Comparison of ENCODE assay signal across 29 cellular contexts in genomic region chr6:163485388-163485851, GRCh38.
DNase-seq lines count a peak whose midpoint lies in the region; FAIRE-seq and TF ChIP-seq lines count a peak whose summit lies in the region.
"Had no signal": no experiment of that assay in that cellular context is flagged by ENCODE, and none has a peak within 500 bp of the region (broad histone marks: within the 10 kb centered on the region; RNA-seq: fewer than 3 reads in every experiment).

No MANE protein-coding gene starts in this region.

- intact Hi-C loops in Calu3 (cut with micrococcal nuclease; ENCODE audit: unreplicated experiment) = no loop called here

- H3K4me3 Mint-ChIP-seq in Calu3 (ENCODE audit: low read depth, unreplicated experiment) = no peak overlapping the region
- H3K4me3 Mint-ChIP-seq: activated CD8-positive, alpha-beta T cell treated with anti-CD3 and anti-CD28 coated beads for 36 hours; activated naive CD4-positive, alpha-beta T cell treated with anti-CD3 and anti-CD28 coated beads, Interleukin-2, amount 50 U/mL, for 24 hours; activated T-helper 17 cell treated with anti-CD3 and anti-CD28 coated beads, Interleukin-2, amount 50 U/mL, for 72 hours; memory B cell; neural progenitor cell; stimulated activated naive CD8-positive, alpha-beta T cell treated with anti-CD3 and anti-CD28 coated beads, Interleukin-15, Interleukin-2, amounts not matched to agents 100 ng/mL and 50 ng/mL, for 24 hours had no signal

- no peaks in the 10 kb centered on the region for H3K27me3 Mint-ChIP-seq in Calu3 (ENCODE audit: unreplicated experiment)
- H3K27me3 Mint-ChIP-seq: activated CD8-positive, alpha-beta T cell treated with anti-CD3 and anti-CD28 coated beads for 36 hours; activated naive CD4-positive, alpha-beta T cell treated with anti-CD3 and anti-CD28 coated beads, Interleukin-2, amount 50 U/mL, for 24 hours; activated T-helper 17 cell treated with anti-CD3 and anti-CD28 coated beads, Interleukin-2, amount 50 U/mL, for 72 hours; memory B cell; progenitor cell of endocrine pancreas; stimulated activated naive CD8-positive, alpha-beta T cell treated with anti-CD3 and anti-CD28 coated beads, Interleukin-15, Interleukin-2, amounts not matched to agents 100 ng/mL and 50 ng/mL, for 24 hours had no signal

- no peak for DNase-seq in Calu3
- DNase-seq in M059J (ENCODE audit: low read depth) = peak; percentile 6
- DNase-seq in amniotic epithelial cell (ENCODE audit: low read depth) = peak; percentile 61
- peak; percentile 35 for DNase-seq in fibroblast of the aortic adventitia (ENCODE audit: low read depth)
- no peak for DNase-seq in amniotic stem cell (lab: John Stamatoyannopoulos, UW)
- no peak for DNase-seq in HTR-8/SVneo (ENCODE audit: insufficient read length, low spot score)
- DNase-seq in NCI-H1436 treated with DMSO at 0.1 percent for 48 hours (lab: John Stamatoyannopoulos, UW) = no peak
- DNase-seq in NK-92 (lab: John Stamatoyannopoulos, UW; ENCODE audit: unreplicated experiment) = no peak
- DNase-seq: activated CD4-positive, alpha-beta T cell treated with anti-CD3 and anti-CD28 coated beads for 1 hour; activated CD8-positive, alpha-beta T cell treated with anti-CD3 and anti-CD28 coated beads for 36 hours; C1 segment of cervical spinal cord; caudate nucleus; DND-41; HCEC 1CT; left cardiac atrium; NCI-H1092; NCI-H2029; NCI-H526; Peyer's patch had no signal

- TF ChIP-seq CTCF in Calu3 (IDR thresholded peaks at IDR 0.05; ENCODE audit: unreplicated experiment) = no peak
- TF ChIP-seq CTCF in fibroblast of the aortic adventitia (IDR thresholded peaks at IDR 0.05; ENCODE audit: insufficient read depth, low read length) = no peak

- BruUV-seq in Calu3 (replicated peaks; lab: Mats Ljungman, UMichigan) = no TSS peak

- H3K27ac Mint-ChIP-seq in Calu3 (ENCODE audit: unreplicated experiment) = peak overlapping the region; percentile 24
- H3K27ac Mint-ChIP-seq: activated CD8-positive, alpha-beta T cell treated with anti-CD3 and anti-CD28 coated beads for 36 hours; activated naive CD4-positive, alpha-beta T cell treated with anti-CD3 and anti-CD28 coated beads, Interleukin-2, amount 50 U/mL, for 24 hours; activated T-helper 17 cell treated with anti-CD3 and anti-CD28 coated beads, Interleukin-2, amount 50 U/mL, for 72 hours; memory B cell; neural progenitor cell; progenitor cell of endocrine pancreas; stimulated activated naive CD8-positive, alpha-beta T cell treated with anti-CD3 and anti-CD28 coated beads, Interleukin-15, Interleukin-2, amounts not matched to agents 100 ng/mL and 50 ng/mL, for 24 hours had no signal

- CTCF ChIA-PET in Calu3 (lab: Charles Lee) = no interaction called here

- H3K4me3 ChIP-seq in fibroblast of the aortic adventitia (ENCODE audit: low read depth, low read length) = no peak overlapping the region
- H3K4me3 ChIP-seq: ascending aorta, neural progenitor cell, Peyer's patch, thoracic aorta had no signal

- peaks cover 45% of the 10 kb centered on the region for H3K4me1 Mint-ChIP-seq in Calu3 (ENCODE audit: low read depth, unreplicated experiment)
- H3K4me1 Mint-ChIP-seq: neural progenitor cell had no signal

- peaks cover 3% of the 10 kb centered on the region for H3K36me3 Mint-ChIP-seq in Calu3 (ENCODE audit: insufficient read depth, unreplicated experiment)

- FAIRE-seq in HTR-8/SVneo (lab: Jason Lieb, UNC) = no peak
- FAIRE-seq: endometrium, urothelium cell line had no signal

- H3K9me3 Mint-ChIP-seq in Calu3 (ENCODE audit: low read depth, unreplicated experiment) = no peaks in the 10 kb centered on the region
- H3K9me3 Mint-ChIP-seq: activated CD8-positive, alpha-beta T cell treated with anti-CD3 and anti-CD28 coated beads for 36 hours; activated naive CD4-positive, alpha-beta T cell treated with anti-CD3 and anti-CD28 coated beads, Interleukin-2, amount 50 U/mL, for 24 hours; activated T-helper 17 cell treated with anti-CD3 and anti-CD28 coated beads, Interleukin-2, amount 50 U/mL, for 72 hours; stimulated activated naive CD8-positive, alpha-beta T cell treated with anti-CD3 and anti-CD28 coated beads, Interleukin-15, Interleukin-2, amounts not matched to agents 100 ng/mL and 50 ng/mL, for 24 hours had no signal

Comparison
In these comparisons a context has a peak if more than half of its experiments do, and no peak if none do; other contexts are left out.
1. DNase-seq: peak in M059J (single experiment), amniotic epithelial cell (single experiment) and fibroblast of the aortic adventitia (single experiment); none in Calu3 (single experiment), amniotic stem cell (single experiment), HTR-8/SVneo (single experiment), NCI-H1436 treated with DMSO at 0.1 percent for 48 hours (single experiment) and NK-92 (single experiment).